ENCODE assay signal across 8 cellular contexts in genomic region chr2:113235347-113236226, GRCh38. TPM values are rescaled to one million over a fixed set of nuclear protein-coding genes. Genes with fewer than 3 reads are reported as not detected.
DNase-seq lines count a peak whose midpoint lies in the region; ATAC-seq lines count a peak whose summit lies in the region.
"Not testable (repeated sequence)": the region's sequence is repeated elsewhere in the genome, so short reads cannot be mapped to it uniquely, and the experiment has no call there.

No MANE protein-coding gene starts in this region.

- not testable (repeated sequence) for H3K4me1 ChIP-seq in rectal smooth muscle tissue (ENCODE audit: control insufficient read depth, insufficient read depth, low read length)

- H3K27me3 ChIP-seq in rectal smooth muscle tissue (ENCODE audit: control insufficient read depth, insufficient read depth, low read length) = not testable (repeated sequence)

- not testable (repeated sequence) for H3K9me3 Mint-ChIP-seq in activated naive CD8-positive, alpha-beta T cell treated with anti-CD3 and anti-CD28 coated beads, Interleukin-2, amount 50 U/mL, for 24 hours; stimulated activated naive CD8-positive, alpha-beta T cell treated with anti-CD3 and anti-CD28 coated beads, Interleukin-15, Interleukin-2, amounts not matched to agents 100 ng/mL and 50 ng/mL, for 24 hours

- not testable (repeated sequence) for H3K27ac ChIP-seq in rectal smooth muscle tissue (ENCODE audit: low read depth, low read length)

- DNase-seq in EL (peak; percentile 69), NCI-H2107 treated with DMSO at 0.1 percent for 48 hours (lab: John Stamatoyannopoulos, UW; ENCODE audit: unreplicated experiment) (peak; percentile 20), Right ventricle myocardium superior (peak; percentile 58)
- peak; percentile 56 for DNase-seq in activated CD4-positive, CD25-positive, alpha-beta regulatory T cell treated with anti-CD3 and anti-CD28 coated beads, Interleukin-2, amount 50 U/mL, for 72 hours
- peak; percentile 58 for DNase-seq in activated naive CD8-positive, alpha-beta T cell treated with anti-CD3 and anti-CD28 coated beads, Interleukin-2, amount 50 U/mL, for 24 hours

- H3K4me3 Mint-ChIP-seq in activated naive CD8-positive, alpha-beta T cell treated with anti-CD3 and anti-CD28 coated beads, Interleukin-2, amount 50 U/mL, for 24 hours = peak overlapping the region; percentile 88
- H3K4me3 Mint-ChIP-seq in stimulated activated naive CD8-positive, alpha-beta T cell treated with anti-CD3 and anti-CD28 coated beads, Interleukin-15, Interleukin-2, amounts not matched to agents 100 ng/mL and 50 ng/mL, for 24 hours = peak overlapping the region; percentile 89

- H3K9ac ChIP-seq in rectal smooth muscle tissue (ENCODE audit: low read length) = not testable (repeated sequence)

- intact Hi-C loops in Right ventricle myocardium superior (cut with DNase I) = loop anchor here (2.0 kb wide), 1 partner anchor 25 kb away; no protein-coding TSS in a partner anchor

- H3K36me3 Mint-ChIP-seq in activated naive CD8-positive, alpha-beta T cell treated with anti-CD3 and anti-CD28 coated beads, Interleukin-2, amount 50 U/mL, for 24 hours (ENCODE audit: low read depth) = peaks cover 12% of the 10 kb centered on the region
- not testable (repeated sequence) for H3K36me3 Mint-ChIP-seq in stimulated activated naive CD8-positive, alpha-beta T cell treated with anti-CD3 and anti-CD28 coated beads, Interleukin-15, Interleukin-2, amounts not matched to agents 100 ng/mL and 50 ng/mL, for 24 hours (ENCODE audit: low read depth)

- ATAC-seq in HG02852 (IDR thresholded peaks at IDR 0.05; ENCODE audit: unreplicated experiment) = peak; percentile 83
- ATAC-seq in activated naive CD8-positive, alpha-beta T cell treated with anti-CD3 and anti-CD28 coated beads, Interleukin-2, amount 50 U/mL, for 24 hours = peak; percentile 76
- peak; percentile 21 for ATAC-seq in Right ventricle myocardium superior (ENCODE audit: poor library complexity)

- not testable (repeated sequence) for H3K27me3 Mint-ChIP-seq in activated naive CD8-positive, alpha-beta T cell treated with anti-CD3 and anti-CD28 coated beads, Interleukin-2, amount 50 U/mL, for 24 hours; stimulated activated naive CD8-positive, alpha-beta T cell treated with anti-CD3 and anti-CD28 coated beads, Interleukin-15, Interleukin-2, amounts not matched to agents 100 ng/mL and 50 ng/mL, for 24 hours

- H3K36me3 ChIP-seq in rectal smooth muscle tissue (ENCODE audit: control insufficient read depth, insufficient read depth, low read length) = not testable (repeated sequence)

- H3K4me3 ChIP-seq in rectal smooth muscle tissue (ENCODE audit: low read length) = peak overlapping the region; percentile 27

- peak overlapping the region; percentile 97 for H3K27ac Mint-ChIP-seq in activated naive CD8-positive, alpha-beta T cell treated with anti-CD3 and anti-CD28 coated beads, Interleukin-2, amount 50 U/mL, for 24 hours
- H3K27ac Mint-ChIP-seq in stimulated activated naive CD8-positive, alpha-beta T cell treated with anti-CD3 and anti-CD28 coated beads, Interleukin-15, Interleukin-2, amounts not matched to agents 100 ng/mL and 50 ng/mL, for 24 hours = peak overlapping the region; percentile 97

- peaks cover 43% of the 10 kb centered on the region for H3K4me1 Mint-ChIP-seq in activated naive CD8-positive, alpha-beta T cell treated with anti-CD3 and anti-CD28 coated beads, Interleukin-2, amount 50 U/mL, for 24 hours
- peaks cover 34% of the 10 kb centered on the region for H3K4me1 Mint-ChIP-seq in stimulated activated naive CD8-positive, alpha-beta T cell treated with anti-CD3 and anti-CD28 coated beads, Interleukin-15, Interleukin-2, amounts not matched to agents 100 ng/mL and 50 ng/mL, for 24 hours (ENCODE audit: low read depth)

RNA-seq across cellular contexts. Expression of gene PAX8, which starts 43.1 kb away (rescaled TPM):
- 0.35 TPM for total RNA-seq in Right ventricle myocardium superior

Comparison
In these comparisons a context has a peak if more than half of its experiments do, and no peak if none do; other contexts are left out.
1. ATAC-seq: peak in every context shown above with its lines; median percentile 83 in HG02852; 76 in activated naive CD8-positive, alpha-beta T cell treated with anti-CD3 and anti-CD28 coated beads, Interleukin-2, amount 50 U/mL, for 24 hours; 21 in Right ventricle myocardium superior.